Comparison of ENCODE assay signal across 9 cellular contexts in the genomic region with DNA sequence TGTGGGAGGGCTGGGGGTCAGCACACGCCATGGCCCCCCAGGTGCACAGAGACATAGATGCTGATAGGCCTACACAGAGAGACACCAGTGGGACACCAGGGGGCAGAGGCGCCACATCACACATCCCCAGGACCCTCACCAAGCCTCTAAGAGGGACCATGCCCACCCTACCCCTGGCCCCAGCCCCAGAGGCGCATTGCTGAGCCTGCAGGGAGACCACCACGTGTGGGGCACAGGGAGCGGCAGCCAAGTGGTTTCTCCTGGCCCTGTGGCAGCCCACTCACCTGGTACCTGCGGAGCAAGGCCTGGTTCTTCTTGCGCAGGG. TPM values are rescaled to one million over a fixed set of nuclear protein-coding genes. Genes with fewer than 3 reads are reported as not detected.
DNase-seq lines count a peak whose midpoint lies in the region; ATAC-seq and TF ChIP-seq lines count a peak whose summit lies in the region.
"Had no signal": no experiment of that assay in that cellular context is flagged by ENCODE, and none has a peak within 500 bp of the region (broad histone marks: within the 10 kb centered on the region; RNA-seq: fewer than 3 reads in every experiment).

No MANE protein-coding gene starts in this region.

- H3K4me1 ChIP-seq in SJCRH30: peaks cover 51% of the 10 kb centered on the region
- peaks cover 74 to 100% (median 81%) of the 10 kb centered on the region in 3 donors for H3K4me1 ChIP-seq in esophagus squamous epithelium
- peaks cover 77% of the 10 kb centered on the region for H3K4me1 ChIP-seq in osteoblast (ENCODE audit: insufficient read depth, low read length)

- no peaks in the 10 kb centered on the region for H3K9me3 Mint-ChIP-seq in natural killer cell treated with Interleukin-12 subunit alpha and Interleukin-12 subunit beta and Interleukin-15 and Interleukin-18, amount 100 ng/mL, for 72 hours

- peaks cover 3 to 9% of the 10 kb centered on the region in 2 donors for H3K4me1 Mint-ChIP-seq in natural killer cell treated with Interleukin-12 subunit alpha and Interleukin-12 subunit beta and Interleukin-15 and Interleukin-18, amount 100 ng/mL, for 72 hours (ENCODE audit: low read depth in 2 of 2)

- H3K36me3 ChIP-seq in SJCRH30 (no peaks in the 10 kb centered on the region), esophagus squamous epithelium (peaks cover 0 to 19% (median 0%) of the 10 kb centered on the region in 3 donors), osteoblast (ENCODE audit: insufficient read depth, low read length) (peaks cover 14% of the 10 kb centered on the region)

- H3K9me3 ChIP-seq in SJCRH30 (replicated peaks): no peaks in the 10 kb centered on the region
- no peaks in the 10 kb centered on the region for H3K9me3 ChIP-seq in esophagus squamous epithelium
- no peaks in the 10 kb centered on the region for H3K9me3 ChIP-seq in osteoblast (ENCODE audit: low read depth, low read length)

- H3K27ac Mint-ChIP-seq in natural killer cell treated with Interleukin-12 subunit alpha and Interleukin-12 subunit beta and Interleukin-15 and Interleukin-18, amount 100 ng/mL, for 72 hours: no peak overlapping the region

- ATAC-seq in HG02973 (IDR thresholded peaks at IDR 0.05; ENCODE audit: unreplicated experiment) (no peak), HG03571 (IDR thresholded peaks at IDR 0.05; ENCODE audit: unreplicated experiment) (no peak)
- no peak for ATAC-seq in natural killer cell treated with Interleukin-12 subunit alpha and Interleukin-12 subunit beta and Interleukin-15 and Interleukin-18, amount 100 ng/mL, for 72 hours

- TF ChIP-seq CTCF in AG10803 (conservative IDR thresholded peaks at IDR 0.05; ENCODE audit: low read length) (peak; percentile 24), esophagus squamous epithelium (IDR thresholded peaks at IDR 0.05) (no peak), osteoblast (IDR thresholded peaks at IDR 0.05; ENCODE audit: extremely low read depth, low read depth, low read length) (peak; percentile 34)

- TF ChIP-seq POLR2A in esophagus squamous epithelium (IDR thresholded peaks at IDR 0.05): no peak

- peaks cover 25% of the 10 kb centered on the region for H3K79me2 ChIP-seq in osteoblast (ENCODE audit: insufficient read depth, low read length)

- intact Hi-C loops in esophagus squamous epithelium (cut with DNase I): no loop called here

- H3K27me3 ChIP-seq in SJCRH30 (no peaks in the 10 kb centered on the region), esophagus squamous epithelium (no peaks in the 10 kb centered on the region), osteoblast (ENCODE audit: insufficient read depth, low read length) (no peaks in the 10 kb centered on the region)

- H3K36me3 Mint-ChIP-seq in natural killer cell treated with Interleukin-12 subunit alpha and Interleukin-12 subunit beta and Interleukin-15 and Interleukin-18, amount 100 ng/mL, for 72 hours: no peaks in the 10 kb centered on the region

- H2AFZ ChIP-seq in osteoblast (ENCODE audit: low read length): no peak overlapping the region

- H3K4me2 ChIP-seq in osteoblast (ENCODE audit: insufficient read depth, low read length): peak overlapping the region; percentile 77

- DNase-seq in AG10803 (ENCODE audit: low read depth): no peak
- peak; percentile 48 to 53 for DNase-seq in SJCRH30
- DNase-seq in esophagus squamous epithelium (lab: John Stamatoyannopoulos, UW): no peak
- DNase-seq in osteoblast (ENCODE audit: insufficient read length, low spot score, missing footprints): peak; percentile 72
- no peak for DNase-seq in stimulated activated CD4-positive, alpha-beta T cell treated with anti-CD3 and anti-CD28 coated beads, Interleukin-15, amount 100 ng/mL, for 24 hours
- no peak for DNase-seq in natural killer cell treated with Interleukin-12 subunit alpha and Interleukin-12 subunit beta and Interleukin-15 and Interleukin-18, amount 100 ng/mL, for 72 hours (ENCODE audit: low spot score)
- DNase-seq: OCI-M1 had no signal

- H4K20me1 ChIP-seq in osteoblast (ENCODE audit: insufficient read depth, low read length): no peaks in the 10 kb centered on the region

- no peak overlapping the region for H3K4me3 Mint-ChIP-seq in natural killer cell treated with Interleukin-12 subunit alpha and Interleukin-12 subunit beta and Interleukin-15 and Interleukin-18, amount 100 ng/mL, for 72 hours

- 65% methylated on average over 4 of the region's 7 CpGs; no CpG with 5 or more reads in 1 of the 2 donors for WGBS in esophagus squamous epithelium, 2 donors

- H3K4me3 ChIP-seq in AG10803 (ENCODE audit: low read length) (peak overlapping the region; percentile 79), SJCRH30 (peak overlapping the region; percentile 56), esophagus squamous epithelium (peak overlapping the region; percentile 38 to 61 (median 52)), osteoblast (ENCODE audit: insufficient read depth, low read length) (peak overlapping the region; percentile 63)

- H3K27me3 Mint-ChIP-seq in natural killer cell treated with Interleukin-12 subunit alpha and Interleukin-12 subunit beta and Interleukin-15 and Interleukin-18, amount 100 ng/mL, for 72 hours: peaks cover 0 to 2% of the 10 kb centered on the region in 2 donors

- peak overlapping the region; percentile 91 for H3K27ac ChIP-seq in SJCRH30
- H3K27ac ChIP-seq in esophagus squamous epithelium: peak overlapping the region; percentile 92 to 95 (median 94)
- peak overlapping the region; percentile 99 for H3K27ac ChIP-seq in osteoblast (ENCODE audit: low read depth, low read length)

RNA-seq across cellular contexts. Expression of a gene that starts 1.2 kb away (rescaled TPM):
- total RNA-seq in SJCRH30 (2014; rRNA removed; shearing (Covaris generic)): 2.4 and 3.2 TPM in 2 replicates
- total RNA-seq in esophagus squamous epithelium (10 to 100 TPM in 3 of 4 donors, 1 to 10 TPM in 1; 5.4 to 34.4 (median 15.0) TPM), osteoblast (18.3 and 23.9 TPM in 2 replicates)
- under 1 TPM; 0.29 to 0.47 TPM for total RNA-seq in natural killer cell treated with Interleukin-12 subunit alpha and Interleukin-12 subunit beta and Interleukin-15 and Interleukin-18, amount 100 ng/mL, for 72 hours

RNA-seq across cellular contexts. Expression of a gene that starts 11.2 kb away (rescaled TPM):
- not detected in 2 replicates for total RNA-seq in SJCRH30 (2014; rRNA removed; shearing (Covaris generic))
- total RNA-seq in esophagus squamous epithelium (not detected), osteoblast (not detected in 2 replicates)
- total RNA-seq in natural killer cell treated with Interleukin-12 subunit alpha and Interleukin-12 subunit beta and Interleukin-15 and Interleukin-18, amount 100 ng/mL, for 72 hours: not detected

RNA-seq across cellular contexts. Expression of a gene that starts 16.1 kb away (rescaled TPM):
- 23.4 and 24.1 TPM in 2 replicates for total RNA-seq in SJCRH30 (2014; rRNA removed; shearing (Covaris generic))
- total RNA-seq in esophagus squamous epithelium: 10 to 100 TPM in 1 of 4 donors, 1 to 10 TPM in 3; 4.7 to 10.1 (median 8.1) TPM
- total RNA-seq in osteoblast: 16.8 and 17.7 TPM in 2 replicates
- total RNA-seq in natural killer cell treated with Interleukin-12 subunit alpha and Interleukin-12 subunit beta and Interleukin-15 and Interleukin-18, amount 100 ng/mL, for 72 hours: 10 to 100 TPM; 16.7 to 17.5 TPM

RNA-seq across cellular contexts. Expression of a gene that starts 18.4 kb away (rescaled TPM):
- 0.22 and 0.38 TPM in 2 replicates for total RNA-seq in SJCRH30 (2014; rRNA removed; shearing (Covaris generic))
- total RNA-seq in esophagus squamous epithelium (under 1 TPM in 2 of 4 donors, not detected in 2; under 0.01 TPM), osteoblast (0.29 and 0.36 TPM in 2 replicates)
- total RNA-seq in natural killer cell treated with Interleukin-12 subunit alpha and Interleukin-12 subunit beta and Interleukin-15 and Interleukin-18, amount 100 ng/mL, for 72 hours: under 1 TPM; 0.25 to 1.00 TPM

RNA-seq across cellular contexts. Expression of a gene that starts 31.8 kb away (rescaled TPM):
- total RNA-seq in SJCRH30 (2014; rRNA removed; shearing (Covaris generic)): 2.0 and 2.9 TPM in 2 replicates
- 10 to 100 TPM in 3 of 4 donors, 1 to 10 TPM in 1; 6.1 to 15.9 (median 10.4) TPM for total RNA-seq in esophagus squamous epithelium
- under 0.01 TPM in 2 replicates for total RNA-seq in osteoblast
- 100 to 1,000 TPM in 1 of 2 donors, 10 to 100 TPM in 1; 90.5 to 109 TPM for total RNA-seq in natural killer cell treated with Interleukin-12 subunit alpha and Interleukin-12 subunit beta and Interleukin-15 and Interleukin-18, amount 100 ng/mL, for 72 hours

Comparison
In these comparisons a context has a peak if more than half of its experiments do, and no peak if none do; other contexts are left out.
1. DNase-seq: peak in SJCRH30 (2 of 2) and osteoblast (single experiment); none in AG10803 (single experiment), esophagus squamous epithelium (single experiment), stimulated activated CD4-positive, alpha-beta T cell treated with anti-CD3 and anti-CD28 coated beads, Interleukin-15, amount 100 ng/mL, for 24 hours (single experiment) and natural killer cell treated with Interleukin-12 subunit alpha and Interleukin-12 subunit beta and Interleukin-15 and Interleukin-18, amount 100 ng/mL, for 72 hours (single experiment).
2. CTCF ChIP-seq: peak in AG10803 (single experiment) and osteoblast (single experiment); none in esophagus squamous epithelium (0 of 6).
3. Peak in every context shown above with its lines, with median percentiles within 50 percentile points of each other: H3K4me3 ChIP-seq and H3K27ac ChIP-seq.